In genomic region chr19:35639863-35640262, GRCh38 we compare ENCODE assay signal across 1 cellular context.
TF ChIP-seq lines count a peak whose summit lies in the region.

No MANE protein-coding gene starts in this region.

TF ChIP-seq in GM23338, 12 proteins besides CTCF, POLR2A, EP300 and RAD21 (continued from another document):
- no peak for TF ChIP-seq ZNF462 (CRISPR knock-in tag; IDR thresholded peaks at IDR 0.05)
- no peak for TF ChIP-seq STAT1 (IDR thresholded peaks at IDR 0.05; ENCODE audit: unreplicated experiment)
- TF ChIP-seq EZH2 (IDR thresholded peaks at IDR 0.05; ENCODE audit: low read depth, unreplicated experiment), result no peak
- no peak for TF ChIP-seq POLR2AphosphoS5 (IDR thresholded peaks at IDR 0.05; ENCODE audit: low read depth)
- TF ChIP-seq ZNF114 (CRISPR knock-in tag; IDR thresholded peaks at IDR 0.05), result no peak
- TF ChIP-seq REST (IDR thresholded peaks at IDR 0.05; ENCODE audit: unreplicated experiment), result no peak
- TF ChIP-seq CREB1 (CRISPR knock-in tag; IDR thresholded peaks at IDR 0.05; ENCODE audit: low read depth), result no peak
